ENCODE assay signal across 19 cellular contexts in the genomic region with DNA sequence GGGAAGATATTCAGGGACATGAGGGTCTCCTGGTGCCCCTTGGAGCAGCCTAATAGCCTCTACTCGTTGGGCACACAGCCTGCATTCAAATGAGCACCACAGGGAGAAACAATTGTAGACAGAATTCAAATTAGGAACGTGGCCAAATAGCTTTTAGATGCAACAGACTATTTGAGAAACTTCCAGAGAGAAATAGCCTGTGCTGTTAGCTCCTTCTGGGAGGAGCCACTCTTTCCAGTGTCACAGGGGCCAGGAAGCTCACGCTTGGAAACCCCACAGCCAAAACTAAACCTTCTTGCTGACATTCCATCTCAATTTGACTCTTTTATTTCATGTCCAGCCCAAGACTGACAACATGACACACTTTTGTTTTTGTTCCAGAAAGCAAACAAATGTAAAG.
DNase-seq lines count a peak whose midpoint lies in the region; ATAC-seq and TF ChIP-seq lines count a peak whose summit lies in the region.
"Had no signal": no experiment of that assay in that cellular context is flagged by ENCODE, and none has a peak within 500 bp of the region (broad histone marks: within the 10 kb centered on the region; RNA-seq: fewer than 3 reads in every experiment).

No MANE protein-coding gene starts in this region.

- DNase-seq in AG09319 (ENCODE audit: extremely low read depth, low read depth): peak; percentile 5
- DNase-seq in adipocyte (ENCODE audit: low read depth): peak; percentile 65
- no peak for DNase-seq in osteocyte (ENCODE audit: extremely low spot score, unreplicated experiment)
- DNase-seq in HK-2 (ENCODE audit: unreplicated experiment): no peak
- DNase-seq in A172 (ENCODE audit: low spot score): no peak
- DNase-seq in DMS114 treated with DMSO at 0.1 percent for 48 hours (lab: John Stamatoyannopoulos, UW; ENCODE audit: unreplicated experiment): no peak
- DNase-seq: activated naive CD8-positive, alpha-beta T cell treated with anti-CD3 and anti-CD28 coated beads, Interleukin-2, amount 50 U/mL, for 24 hours; cerebellar nuclear complex; GOT3; NCI-H1694; NCI-H345; SHP77 treated with DMSO at 0.1 percent for 48 hours; stimulated activated naive CD4-positive, alpha-beta T cell; T-helper 2 cell had no signal

- TF ChIP-seq POLR2A in gastroesophageal sphincter (IDR thresholded peaks at IDR 0.05): no peak

- TF ChIP-seq EP300 in gastroesophageal sphincter (IDR thresholded peaks at IDR 0.05): no peak

- H3K27me3 ChIP-seq in adipocyte (replicated peaks; ENCODE audit: control insufficient read depth, insufficient read depth, low read length) (no peaks in the 10 kb centered on the region), gastroesophageal sphincter (no peaks in the 10 kb centered on the region)

- peak; percentile 10 for ATAC-seq in gastroesophageal sphincter
- no peak for ATAC-seq in HG03378 (IDR thresholded peaks at IDR 0.05; ENCODE audit: unreplicated experiment)
- ATAC-seq: activated naive CD8-positive, alpha-beta T cell treated with anti-CD3 and anti-CD28 coated beads, Interleukin-2, amount 50 U/mL, for 24 hours; activated T-helper 17 cell treated with anti-CD3 and anti-CD28 coated beads, Interleukin-2, amount 50 U/mL, for 72 hours; GM12878 had no signal

- H3K4me3 Mint-ChIP-seq in osteocyte (ENCODE audit: unreplicated experiment): no peak overlapping the region
- H3K4me3 Mint-ChIP-seq: activated naive CD8-positive, alpha-beta T cell treated with anti-CD3 and anti-CD28 coated beads, Interleukin-2, amount 50 U/mL, for 24 hours; activated T-helper 17 cell treated with anti-CD3 and anti-CD28 coated beads, Interleukin-2, amount 50 U/mL, for 72 hours had no signal

- peaks cover 7% of the 10 kb centered on the region for H3K27me3 Mint-ChIP-seq in osteocyte (ENCODE audit: unreplicated experiment)
- H3K27me3 Mint-ChIP-seq: activated naive CD8-positive, alpha-beta T cell treated with anti-CD3 and anti-CD28 coated beads, Interleukin-2, amount 50 U/mL, for 24 hours; activated T-helper 17 cell treated with anti-CD3 and anti-CD28 coated beads, Interleukin-2, amount 50 U/mL, for 72 hours had no signal

- WGBS in gastroesophageal sphincter (ENCODE audit: low coverage in 1 of 2), 2 donors: 29 to 67% methylated on average over 1 to 3 of the region's 3 CpGs

- no peak overlapping the region for H3K9ac ChIP-seq in adipocyte (ENCODE audit: low read length)
- H3K9ac ChIP-seq: parathyroid adenoma had no signal

- peak overlapping the region; percentile 58 for H3K27ac Mint-ChIP-seq in osteocyte (ENCODE audit: unreplicated experiment)
- H3K27ac Mint-ChIP-seq: activated naive CD8-positive, alpha-beta T cell treated with anti-CD3 and anti-CD28 coated beads, Interleukin-2, amount 50 U/mL, for 24 hours; activated T-helper 17 cell treated with anti-CD3 and anti-CD28 coated beads, Interleukin-2, amount 50 U/mL, for 72 hours had no signal

- no peaks in the 10 kb centered on the region for H3K9me3 Mint-ChIP-seq in osteocyte (ENCODE audit: unreplicated experiment)
- H3K9me3 Mint-ChIP-seq: activated T-helper 17 cell treated with anti-CD3 and anti-CD28 coated beads, Interleukin-2, amount 50 U/mL, for 72 hours had no signal

- TF ChIP-seq CTCF in AG09319 (IDR thresholded peaks at IDR 0.05; ENCODE audit: low read depth, low read length) (no peak), gastroesophageal sphincter (IDR thresholded peaks at IDR 0.05) (no peak), osteocyte (IDR thresholded peaks at IDR 0.05) (no peak)

- H3K27ac ChIP-seq in gastroesophageal sphincter: peak overlapping the region in 2 of 4 donors; percentile 15 to 22
- H3K27ac ChIP-seq: parathyroid adenoma had no signal

- H3K4me1 ChIP-seq in adipocyte (ENCODE audit: control insufficient read depth, insufficient read depth, low read length): peaks cover 12% of the 10 kb centered on the region
- H3K4me1 ChIP-seq in gastroesophageal sphincter: peaks cover 0 to 14% (median 0%) of the 10 kb centered on the region in 3 donors
- H3K4me1 ChIP-seq: parathyroid adenoma had no signal

- H3K36me3 ChIP-seq in adipocyte (ENCODE audit: control insufficient read depth, insufficient read depth, low read length, severe bottlenecking) (no peaks in the 10 kb centered on the region), gastroesophageal sphincter (no peaks in the 10 kb centered on the region)

- H3K4me1 Mint-ChIP-seq in osteocyte (ENCODE audit: unreplicated experiment): peaks cover 32% of the 10 kb centered on the region
- H3K4me1 Mint-ChIP-seq: activated T-helper 17 cell treated with anti-CD3 and anti-CD28 coated beads, Interleukin-2, amount 50 U/mL, for 72 hours had no signal

- H3K9me3 ChIP-seq in adipocyte (ENCODE audit: control insufficient read depth, low read length): no peaks in the 10 kb centered on the region
- no peaks in the 10 kb centered on the region for H3K9me3 ChIP-seq in gastroesophageal sphincter

- H3K4me3 ChIP-seq in adipocyte (ENCODE audit: low read length): peak overlapping the region; percentile 39
- no peak overlapping the region for H3K4me3 ChIP-seq in gastroesophageal sphincter
- H3K4me3 ChIP-seq: GM12878 had no signal

- H3K36me3 Mint-ChIP-seq in osteocyte (ENCODE audit: unreplicated experiment): no peaks in the 10 kb centered on the region

Comparison
In these comparisons a context has a peak if more than half of its experiments do, and no peak if none do; other contexts are left out.
1. DNase-seq: peak in AG09319 (single experiment) and adipocyte (single experiment); none in osteocyte (single experiment), HK-2 (single experiment), A172 (single experiment) and DMS114 treated with DMSO at 0.1 percent for 48 hours (single experiment).